16 cellular contexts compared by ENCODE assay signal in the genomic region with DNA sequence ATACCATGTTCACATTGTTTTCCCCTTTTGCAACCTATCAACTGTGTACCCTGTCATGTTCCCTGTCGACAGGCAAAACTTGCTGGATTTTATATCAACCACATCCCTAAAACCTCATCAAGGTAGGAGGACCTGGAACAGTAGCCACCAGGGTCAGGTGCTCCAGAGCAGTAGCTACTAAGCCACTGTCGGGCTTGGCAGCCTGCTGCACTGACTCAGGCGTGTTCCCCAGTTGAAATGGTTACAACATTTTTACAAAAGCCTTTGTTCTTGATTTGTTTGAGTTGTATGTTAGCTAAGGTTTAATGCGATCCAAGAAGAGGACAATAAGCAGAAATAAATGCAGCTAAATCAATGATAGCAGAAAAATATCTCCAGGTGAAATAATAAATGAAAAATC.
"Had no signal": no experiment of that assay in that cellular context is flagged by ENCODE, and none has a peak within 500 bp of the region (broad histone marks: within the 10 kb centered on the region; RNA-seq: fewer than 3 reads in every experiment).

No MANE protein-coding gene starts in this region.

- H3K36me3 ChIP-seq: breast epithelium, right atrium auricular region, spleen had no signal

- H3K4me3 ChIP-seq: breast epithelium, right atrium auricular region, spleen had no signal

- H3K27me3 Mint-ChIP-seq: activated naive CD8-positive, alpha-beta T cell treated with anti-CD3 and anti-CD28 coated beads, Interleukin-2, amount 10 ng/mL, durations not matched to agents 7 days and 5 days; stimulated activated naive CD8-positive, alpha-beta T cell treated with anti-CD3 and anti-CD28 coated beads, Interleukin-15, amount 100 ng/mL, for 72 hours had no signal

- H3K36me3 Mint-ChIP-seq: activated naive CD8-positive, alpha-beta T cell treated with anti-CD3 and anti-CD28 coated beads, Interleukin-2, amount 10 ng/mL, durations not matched to agents 7 days and 5 days; T-cell had no signal

- DNase-seq: activated CD4-positive, alpha-beta T cell treated with anti-CD3 and anti-CD28 coated beads, Interleukin-2, amount 50 U/mL, for 1 hour; activated naive CD4-positive, alpha-beta T cell; activated naive CD8-positive, alpha-beta T cell treated with anti-CD3 and anti-CD28 coated beads, Interleukin-2, amount 10 ng/mL, durations not matched to agents 7 days and 5 days; aorta; dermis blood vessel endothelial cell; endodermal cell; nucleus accumbens; spleen; stimulated activated naive CD8-positive, alpha-beta T cell treated with anti-CD3 and anti-CD28 coated beads, Interleukin-15, amount 100 ng/mL, for 72 hours; T-cell; T-helper 9 cell had no signal

- H3K27ac Mint-ChIP-seq: activated naive CD8-positive, alpha-beta T cell treated with anti-CD3 and anti-CD28 coated beads, Interleukin-2, amount 10 ng/mL, durations not matched to agents 7 days and 5 days; activated T-helper 1 cell treated with anti-CD3 and anti-CD28 coated beads, Interleukin-12 subunit alpha, Interleukin-12 subunit beta, Interleukin-2, Interleukin-4 antibody, amounts not matched to agents 30 ng/mL and 10 ng/mL and 1 ng/mL, durations not matched to agents 14 hours and 24 hours and 36 hours; endodermal cell; nephron; stimulated activated naive CD8-positive, alpha-beta T cell treated with anti-CD3 and anti-CD28 coated beads, Interleukin-15, amount 100 ng/mL, for 72 hours; T-cell had no signal

- H3K27me3 ChIP-seq: right atrium auricular region, spleen had no signal

- H3K4me3 Mint-ChIP-seq: activated naive CD8-positive, alpha-beta T cell treated with anti-CD3 and anti-CD28 coated beads, Interleukin-2, amount 10 ng/mL, durations not matched to agents 7 days and 5 days; activated T-helper 1 cell treated with anti-CD3 and anti-CD28 coated beads, Interleukin-12 subunit alpha, Interleukin-12 subunit beta, Interleukin-2, Interleukin-4 antibody, amounts not matched to agents 30 ng/mL and 10 ng/mL and 1 ng/mL, durations not matched to agents 14 hours and 24 hours and 36 hours; endodermal cell; nephron; stimulated activated naive CD8-positive, alpha-beta T cell treated with anti-CD3 and anti-CD28 coated beads, Interleukin-15, amount 100 ng/mL, for 72 hours; T-cell had no signal

- ATAC-seq: activated CD4-positive, CD25-positive, alpha-beta regulatory T cell treated with anti-CD3 and anti-CD28 coated beads, Interleukin-2, amount 50 U/mL, for 24 hours; stimulated activated naive CD8-positive, alpha-beta T cell treated with anti-CD3 and anti-CD28 coated beads, Interleukin-15, amount 100 ng/mL, for 72 hours; T-cell had no signal

- H3K9me3 Mint-ChIP-seq: activated T-helper 1 cell treated with anti-CD3 and anti-CD28 coated beads, Interleukin-12 subunit alpha, Interleukin-12 subunit beta, Interleukin-2, Interleukin-4 antibody, amounts not matched to agents 30 ng/mL and 10 ng/mL and 1 ng/mL, durations not matched to agents 14 hours and 24 hours and 36 hours; endodermal cell; nephron; stimulated activated naive CD8-positive, alpha-beta T cell treated with anti-CD3 and anti-CD28 coated beads, Interleukin-15, amount 100 ng/mL, for 72 hours; T-cell had no signal

- H3K9me3 ChIP-seq: right atrium auricular region, spleen had no signal

- H3K4me1 ChIP-seq: breast epithelium, right atrium auricular region, spleen had no signal

- H3K27ac ChIP-seq: breast epithelium, right atrium auricular region, spleen had no signal
